11 cellular contexts compared by ENCODE assay signal in genomic region chr6:44921787-44922186, GRCh38.
A peak's percentile ranks its signal among the peaks of the same experiment; 100 is the strongest.
DNase-seq lines count a peak whose midpoint lies in the region; FAIRE-seq and TF ChIP-seq lines count a peak whose summit lies in the region.
"Had no signal": no experiment of that assay in that cellular context is flagged by ENCODE, and none has a peak within 500 bp of the region (broad histone marks: within the 10 kb centered on the region; RNA-seq: fewer than 3 reads in every experiment).

No MANE protein-coding gene starts in this region.

- H3K9me3 ChIP-seq in CD8-positive, alpha-beta memory T cell (ENCODE audit: low read length): no peaks in the 10 kb centered on the region
- H3K9me3 ChIP-seq in keratinocyte (ENCODE audit: control insufficient read depth, low read depth, low read length) (no peaks in the 10 kb centered on the region), prostate gland (no peaks in the 10 kb centered on the region)
- H3K9me3 ChIP-seq: suprapubic skin had no signal

- POLR2A ChIA-PET in CD8-positive, alpha-beta memory T cell (lab: Charles Lee): no interaction called here
- POLR2A ChIA-PET in activated CD4-positive, alpha-beta memory T cell treated with anti-CD3 and anti-CD28 coated beads for 36 hours (lab: Charles Lee): no interaction called here

- dilution Hi-C loops in keratinocyte (cut with MboI; ENCODE audit: extremely low pct_ligation_motif_present, low sequenced_read_pairs): no loop called here

- H3K27ac Mint-ChIP-seq in CD8-positive, alpha-beta memory T cell: peak overlapping the region; percentile 59 to 97 (median 92)
- H3K27ac Mint-ChIP-seq in activated CD4-positive, alpha-beta memory T cell treated with anti-CD3 and anti-CD28 coated beads for 36 hours: peak overlapping the region; percentile 34

- H3K27me3 ChIP-seq in CD8-positive, alpha-beta memory T cell (ENCODE audit: insufficient read depth, low read length, poor library complexity, severe bottlenecking): no peaks in the 10 kb centered on the region
- H3K27me3 ChIP-seq in KMS-11 (ENCODE audit: insufficient read depth, low read depth) (no peaks in the 10 kb centered on the region), keratinocyte (ENCODE audit: control insufficient read depth, extremely low read depth, insufficient read depth, low read length) (no peaks in the 10 kb centered on the region), prostate gland (replicated peaks; ENCODE audit: insufficient read depth) (no peaks in the 10 kb centered on the region)
- H3K27me3 ChIP-seq: suprapubic skin had no signal

- intact Hi-C loops in activated CD4-positive, alpha-beta memory T cell treated with anti-CD3 and anti-CD28 coated beads for 36 hours (cut with micrococcal nuclease): loop anchor here (10.0 kb wide), 1 partner anchor 217 kb away; no protein-coding TSS in a partner anchor
- intact Hi-C loops in prostate gland (cut with DNase I): no loop called here

- H3K4me1 Mint-ChIP-seq in CD8-positive, alpha-beta memory T cell: peaks cover 51 to 66% (median 61%) of the 10 kb centered on the region in 3 donors
- H3K4me1 Mint-ChIP-seq in activated CD4-positive, alpha-beta memory T cell treated with anti-CD3 and anti-CD28 coated beads for 36 hours (ENCODE audit: low read depth): peaks cover 46% of the 10 kb centered on the region

- H3K27ac ChIP-seq in CD8-positive, alpha-beta memory T cell (ENCODE audit: low read depth, low read length): no peak overlapping the region
- no peak overlapping the region for H3K27ac ChIP-seq in KMS-11
- H3K27ac ChIP-seq in keratinocyte (ENCODE audit: control insufficient read depth, insufficient read depth, low read length): no peak overlapping the region
- H3K27ac ChIP-seq in prostate gland: no peak overlapping the region
- H3K27ac ChIP-seq: suprapubic skin had no signal

- H3K36me3 ChIP-seq in CD8-positive, alpha-beta memory T cell (ENCODE audit: insufficient read depth, low read length): no peaks in the 10 kb centered on the region
- H3K36me3 ChIP-seq in KMS-11 (ENCODE audit: insufficient read depth) (no peaks in the 10 kb centered on the region), keratinocyte (ENCODE audit: control insufficient read depth in 2 of 2, extremely low read depth in 1 of 2, insufficient read depth in 2 of 2, low read length in 2 of 2) (no peaks in the 10 kb centered on the region), prostate gland (no peaks in the 10 kb centered on the region)
- H3K36me3 ChIP-seq: suprapubic skin had no signal

- no peak for TF ChIP-seq CTCF in KMS-11 (conservative IDR thresholded peaks at IDR 0.05; ENCODE audit: low read depth, low read length)
- TF ChIP-seq CTCF in keratinocyte (optimal IDR thresholded peaks at IDR 0.05 in 1 of 3, IDR thresholded peaks at IDR 0.05 in 1 of 3, conservative IDR thresholded peaks at IDR 0.05 in 1 of 3; ENCODE audit: extremely low read depth in 1 of 3, insufficient read depth in 2 of 3, low read length in 3 of 3): peak in 2 of 3 experiments; percentile 21 to 30
- TF ChIP-seq CTCF in prostate gland (IDR thresholded peaks at IDR 0.05): no peak

- CTCF ChIA-PET in CD8-positive, alpha-beta memory T cell (lab: Charles Lee): interaction anchor here (1.0 kb wide), 1 partner anchor 54 kb away, joined by 4 read pairs; no protein-coding TSS in a partner anchor
- CTCF ChIA-PET in activated CD4-positive, alpha-beta memory T cell treated with anti-CD3 and anti-CD28 coated beads for 36 hours (lab: Charles Lee): interaction anchor here (1.3 kb wide), 1 partner anchor 267 kb away, joined by 3 read pairs; no protein-coding TSS in a partner anchor

- H3K4me2 ChIP-seq in KMS-11 (0 out of 2 replicates have a peak overlapping the region, but pooled peaks have one; percentile 7), keratinocyte (ENCODE audit: control insufficient read depth, extremely low read depth, insufficient read depth, low read depth, low read length) (no peak overlapping the region)

- 84% methylated on average over 3 of the region's 3 CpGs for WGBS in prostate gland

- no peaks in the 10 kb centered on the region for H3K9me3 Mint-ChIP-seq in CD8-positive, alpha-beta memory T cell
- no peaks in the 10 kb centered on the region for H3K9me3 Mint-ChIP-seq in activated CD4-positive, alpha-beta memory T cell treated with anti-CD3 and anti-CD28 coated beads for 36 hours

- FAIRE-seq in keratinocyte (lab: Jason Lieb, UNC): peak; percentile 49
- FAIRE-seq in frontal cortex (lab: Jason Lieb, UNC): no peak

- no peaks in the 10 kb centered on the region for H3K9me1 ChIP-seq in keratinocyte (ENCODE audit: control insufficient read depth, extremely low read depth, insufficient read depth, low read length)

- H3K4me3 ChIP-seq in CD8-positive, alpha-beta memory T cell (ENCODE audit: low read length): peak overlapping the region; percentile 0
- no peak overlapping the region for H3K4me3 ChIP-seq in KMS-11 (IDR thresholded peaks at IDR 0.05; ENCODE audit: insufficient read depth, low read depth, low read length)
- no peak overlapping the region for H3K4me3 ChIP-seq in keratinocyte (ENCODE audit: control insufficient read depth in 2 of 3, extremely low read depth in 1 of 3, insufficient read depth in 2 of 3, low read depth in 1 of 3, low read length in 3 of 3)
- no peak overlapping the region for H3K4me3 ChIP-seq in prostate gland
- H3K4me3 ChIP-seq: suprapubic skin had no signal

- H2AFZ ChIP-seq in KMS-11 (ENCODE audit: low read depth) (no peak overlapping the region), keratinocyte (ENCODE audit: control insufficient read depth, low read length) (no peak overlapping the region)

- H3K36me3 Mint-ChIP-seq in CD8-positive, alpha-beta memory T cell: peaks cover 0 to 7% (median 7%) of the 10 kb centered on the region in 3 donors
- H3K36me3 Mint-ChIP-seq in activated CD4-positive, alpha-beta memory T cell treated with anti-CD3 and anti-CD28 coated beads for 36 hours: peaks cover 3% of the 10 kb centered on the region

- H3K9ac ChIP-seq in KMS-11 (no peak overlapping the region), keratinocyte (ENCODE audit: control insufficient read depth, extremely low read depth, insufficient read depth, low read length) (no peak overlapping the region)

- peak overlapping the region; percentile 36 to 85 (median 73) for H3K4me3 Mint-ChIP-seq in CD8-positive, alpha-beta memory T cell
- H3K4me3 Mint-ChIP-seq in activated CD4-positive, alpha-beta memory T cell treated with anti-CD3 and anti-CD28 coated beads for 36 hours: no peak overlapping the region

- H3K27me3 Mint-ChIP-seq in CD8-positive, alpha-beta memory T cell: no peaks in the 10 kb centered on the region
- no peaks in the 10 kb centered on the region for H3K27me3 Mint-ChIP-seq in activated CD4-positive, alpha-beta memory T cell treated with anti-CD3 and anti-CD28 coated beads for 36 hours

- H4K20me1 ChIP-seq in KMS-11 (ENCODE audit: insufficient read depth): no peaks in the 10 kb centered on the region
- no peaks in the 10 kb centered on the region for H4K20me1 ChIP-seq in keratinocyte (ENCODE audit: control insufficient read depth, extremely low read depth, insufficient read depth, low read length)

- H3K79me2 ChIP-seq in KMS-11 (ENCODE audit: insufficient read depth, low read depth): no peaks in the 10 kb centered on the region
- no peaks in the 10 kb centered on the region for H3K79me2 ChIP-seq in keratinocyte (ENCODE audit: control insufficient read depth, insufficient read depth, low read length)

- no peak for TF ChIP-seq POLR2A in prostate gland (IDR thresholded peaks at IDR 0.05)

- no peak for DNase-seq in CD8-positive, alpha-beta memory T cell
- DNase-seq in activated CD4-positive, alpha-beta memory T cell treated with anti-CD3 and anti-CD28 coated beads for 36 hours: no peak
- DNase-seq in keratinocyte (ENCODE audit: low read depth, low spot score) (no peak), prostate gland (ENCODE audit: low spot score) (no peak), frontal cortex (ENCODE audit: low spot score in 2 of 2) (no peak), GM19238 (ENCODE audit: insufficient read length, low spot score) (no peak)
- DNase-seq in stimulated activated CD4-positive, alpha-beta T cell treated with anti-CD3 and anti-CD28 coated beads, Interleukin-2, amount 100 ng/mL, for 48 hours: no peak
- DNase-seq: C1 segment of cervical spinal cord, T1000 had no signal

- H3K4me1 ChIP-seq in CD8-positive, alpha-beta memory T cell (ENCODE audit: insufficient read depth, low read length): peaks cover 33% of the 10 kb centered on the region
- peaks cover 26% of the 10 kb centered on the region for H3K4me1 ChIP-seq in KMS-11 (ENCODE audit: low read depth, poor library complexity, severe bottlenecking)
- no peaks in the 10 kb centered on the region for H3K4me1 ChIP-seq in keratinocyte (ENCODE audit: control insufficient read depth, extremely low read depth, insufficient read depth, low read length)
- H3K4me1 ChIP-seq in prostate gland (replicated peaks): no peaks in the 10 kb centered on the region
- H3K4me1 ChIP-seq: suprapubic skin had no signal

Comparison
In these comparisons a context has a peak if more than half of its experiments do, and no peak if none do; other contexts are left out.
1. CTCF ChIP-seq: peak in keratinocyte (2 of 3); none in KMS-11 (single experiment) and prostate gland (0 of 4).